Comparison of ENCODE assay signal across 1 cellular context in the genomic region with DNA sequence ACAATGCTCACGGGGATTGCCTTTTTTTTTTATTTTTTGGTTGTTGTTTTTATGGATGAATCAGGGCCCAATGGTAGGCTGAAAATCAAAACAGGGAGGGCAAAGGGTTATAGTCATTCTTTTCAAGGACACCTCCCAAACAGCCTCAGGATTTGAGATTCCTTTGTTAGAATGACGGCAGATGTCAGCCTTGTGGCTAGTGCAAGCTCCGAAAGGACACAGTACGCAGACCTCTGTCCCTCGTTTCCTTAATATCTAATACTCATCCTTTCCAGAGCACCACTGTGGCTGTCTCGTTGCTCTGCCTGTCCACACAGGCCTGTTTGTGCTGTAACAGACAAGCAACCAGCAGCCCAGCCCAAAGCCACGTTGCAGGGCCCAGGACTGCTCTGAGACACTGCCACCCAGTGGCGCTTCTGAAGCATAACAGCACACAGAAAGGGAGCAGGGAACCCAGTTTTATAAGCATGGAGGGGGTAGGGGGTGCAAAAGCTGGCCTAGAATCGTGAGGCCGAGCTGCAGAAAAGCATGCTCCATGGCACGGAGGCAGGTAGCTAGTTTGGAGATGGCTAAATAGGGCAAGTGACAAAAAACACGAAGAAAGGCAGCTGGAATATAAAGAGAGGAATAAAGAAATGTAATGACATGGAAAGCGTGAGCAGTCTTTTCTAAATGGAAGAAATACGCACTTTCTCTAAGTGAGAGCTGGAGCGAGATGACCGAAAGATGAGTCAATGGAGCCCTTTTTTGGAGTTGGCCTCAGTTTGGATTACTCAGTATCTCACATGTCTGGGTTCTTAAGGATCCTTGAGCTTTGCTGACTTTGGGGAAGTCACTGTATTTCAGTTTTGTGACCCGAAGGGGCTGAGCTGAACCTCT.
TF ChIP-seq lines count a peak whose summit lies in the region.

No MANE protein-coding gene starts in this region.

TF ChIP-seq in HepG2, 621 proteins besides CTCF, POLR2A, EP300 and RAD21 (continued from another document and continues in another):
- TF ChIP-seq, protein P1, sequence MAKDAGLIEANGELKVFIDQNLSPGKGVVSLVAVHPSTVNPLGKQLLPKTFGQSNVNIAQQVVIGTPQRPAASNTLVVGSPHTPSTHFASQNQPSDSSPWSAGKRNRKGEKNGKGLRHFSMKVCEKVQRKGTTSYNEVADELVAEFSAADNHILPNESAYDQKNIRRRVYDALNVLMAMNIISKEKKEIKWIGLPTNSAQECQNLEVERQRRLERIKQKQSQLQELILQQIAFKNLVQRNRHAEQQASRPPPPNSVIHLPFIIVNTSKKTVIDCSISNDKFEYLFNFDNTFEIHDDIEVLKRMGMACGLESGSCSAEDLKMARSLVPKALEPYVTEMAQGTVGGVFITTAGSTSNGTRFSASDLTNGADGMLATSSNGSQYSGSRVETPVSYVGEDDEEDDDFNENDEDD (CRISPR knock-in tag; IDR thresholded peaks at IDR 0.05; ENCODE audit: borderline replicate concordance): peak; percentile 37; the same call in 1 of the 2 replicates
- TF ChIP-seq, protein P2, sequence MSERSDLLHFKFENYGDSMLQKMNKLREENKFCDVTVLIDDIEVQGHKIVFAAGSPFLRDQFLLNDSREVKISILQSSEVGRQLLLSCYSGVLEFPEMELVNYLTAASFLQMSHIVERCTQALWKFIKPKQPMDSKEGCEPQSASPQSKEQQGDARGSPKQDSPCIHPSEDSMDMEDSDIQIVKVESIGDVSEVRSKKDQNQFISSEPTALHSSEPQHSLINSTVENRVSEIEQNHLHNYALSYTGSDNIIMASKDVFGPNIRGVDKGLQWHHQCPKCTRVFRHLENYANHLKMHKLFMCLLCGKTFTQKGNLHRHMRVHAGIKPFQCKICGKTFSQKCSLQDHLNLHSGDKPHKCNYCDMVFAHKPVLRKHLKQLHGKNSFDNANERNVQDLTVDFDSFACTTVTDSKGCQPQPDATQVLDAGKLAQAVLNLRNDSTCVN (CRISPR knock-in tag; IDR thresholded peaks at IDR 0.05; ENCODE audit: borderline replicate concordance): peak; percentile 28; the same call in 1 of the 2 replicates
- TF ChIP-seq NRL (CRISPR knock-in tag; IDR thresholded peaks at IDR 0.05; ENCODE audit: borderline replicate concordance) (0 out of 2 replicates have a peak, but pooled peaks have one; percentile 30), HDAC1 (CRISPR knock-in tag; IDR thresholded peaks at IDR 0.05) (peak; percentile 36), HNF4G (IDR thresholded peaks at IDR 0.05; ENCODE audit: borderline replicate concordance, low read depth, low read length) (no peak), HNF4G (CRISPR knock-in tag; IDR thresholded peaks at IDR 0.05; ENCODE audit: borderline replicate concordance, low read depth) (peak; percentile 57; the same call in 1 of the 2 replicates), YEATS2 (CRISPR knock-in tag; IDR thresholded peaks at IDR 0.05; ENCODE audit: borderline replicate concordance) (peak; percentile 31; the same call in 1 of the 2 replicates), MED1 (CRISPR knock-in tag; IDR thresholded peaks at IDR 0.05) (peak; percentile 66), RBAK (CRISPR knock-in tag; IDR thresholded peaks at IDR 0.05) (no peak), ZMYM3 (CRISPR knock-in tag; IDR thresholded peaks at IDR 0.05) (peak; percentile 83), PITX1 (CRISPR knock-in tag; IDR thresholded peaks at IDR 0.05) (peak; percentile 22; the same call in 1 of the 2 replicates), ZNF260 (CRISPR knock-in tag; IDR thresholded peaks at IDR 0.05; ENCODE audit: borderline replicate concordance, low read depth) (no peak), FOXO1 (CRISPR knock-in tag; IDR thresholded peaks at IDR 0.05) (peak; percentile 77), ERF (CRISPR knock-in tag; IDR thresholded peaks at IDR 0.05) (peak; percentile 66; the same call in 1 of the 2 replicates), FLYWCH1 (CRISPR knock-in tag; IDR thresholded peaks at IDR 0.05) (no peak), ZBTB42 (CRISPR knock-in tag; IDR thresholded peaks at IDR 0.05) (no peak), RXRB (CRISPR knock-in tag; IDR thresholded peaks at IDR 0.05; ENCODE audit: borderline replicate concordance) (0 out of 2 replicates have a peak, but pooled peaks have one; percentile 15), ZNF674 (CRISPR knock-in tag; IDR thresholded peaks at IDR 0.05; ENCODE audit: low read depth) (no peak), ZNF501 (CRISPR knock-in tag; IDR thresholded peaks at IDR 0.05) (peak; percentile 65; the same call in 1 of the 2 replicates), ZNF569 (CRISPR knock-in tag; IDR thresholded peaks at IDR 0.05; ENCODE audit: borderline replicate concordance) (no peak), ZBTB38 (CRISPR knock-in tag; IDR thresholded peaks at IDR 0.05) (peak; percentile 42; the same call in 1 of the 2 replicates), ISL2 (CRISPR knock-in tag; IDR thresholded peaks at IDR 0.05) (no peak), ELF3 (CRISPR knock-in tag; IDR thresholded peaks at IDR 0.05) (peak; percentile 35; the same call in 1 of the 2 replicates), PHF21A (CRISPR knock-in tag; IDR thresholded peaks at IDR 0.05) (peak; percentile 52), SAP130 (CRISPR knock-in tag; IDR thresholded peaks at IDR 0.05; ENCODE audit: low read depth) (peak; percentile 67), ZNF292 (CRISPR knock-in tag; IDR thresholded peaks at IDR 0.05; ENCODE audit: borderline replicate concordance, low read depth) (peak; percentile 91), BORCS8-MEF2B (CRISPR knock-in tag; IDR thresholded peaks at IDR 0.05) (0 out of 2 replicates have a peak, but pooled peaks have one; percentile 30)
- TF ChIP-seq, protein P3, sequence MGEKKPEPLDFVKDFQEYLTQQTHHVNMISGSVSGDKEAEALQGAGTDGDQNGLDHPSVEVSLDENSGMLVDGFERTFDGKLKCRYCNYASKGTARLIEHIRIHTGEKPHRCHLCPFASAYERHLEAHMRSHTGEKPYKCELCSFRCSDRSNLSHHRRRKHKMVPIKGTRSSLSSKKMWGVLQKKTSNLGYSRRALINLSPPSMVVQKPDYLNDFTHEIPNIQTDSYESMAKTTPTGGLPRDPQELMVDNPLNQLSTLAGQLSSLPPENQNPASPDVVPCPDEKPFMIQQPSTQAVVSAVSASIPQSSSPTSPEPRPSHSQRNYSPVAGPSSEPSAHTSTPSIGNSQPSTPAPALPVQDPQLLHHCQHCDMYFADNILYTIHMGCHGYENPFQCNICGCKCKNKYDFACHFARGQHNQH (CRISPR knock-in tag; IDR thresholded peaks at IDR 0.05): peak; percentile 87; the same call in 1 of the 2 replicates
- TF ChIP-seq, protein P4, sequence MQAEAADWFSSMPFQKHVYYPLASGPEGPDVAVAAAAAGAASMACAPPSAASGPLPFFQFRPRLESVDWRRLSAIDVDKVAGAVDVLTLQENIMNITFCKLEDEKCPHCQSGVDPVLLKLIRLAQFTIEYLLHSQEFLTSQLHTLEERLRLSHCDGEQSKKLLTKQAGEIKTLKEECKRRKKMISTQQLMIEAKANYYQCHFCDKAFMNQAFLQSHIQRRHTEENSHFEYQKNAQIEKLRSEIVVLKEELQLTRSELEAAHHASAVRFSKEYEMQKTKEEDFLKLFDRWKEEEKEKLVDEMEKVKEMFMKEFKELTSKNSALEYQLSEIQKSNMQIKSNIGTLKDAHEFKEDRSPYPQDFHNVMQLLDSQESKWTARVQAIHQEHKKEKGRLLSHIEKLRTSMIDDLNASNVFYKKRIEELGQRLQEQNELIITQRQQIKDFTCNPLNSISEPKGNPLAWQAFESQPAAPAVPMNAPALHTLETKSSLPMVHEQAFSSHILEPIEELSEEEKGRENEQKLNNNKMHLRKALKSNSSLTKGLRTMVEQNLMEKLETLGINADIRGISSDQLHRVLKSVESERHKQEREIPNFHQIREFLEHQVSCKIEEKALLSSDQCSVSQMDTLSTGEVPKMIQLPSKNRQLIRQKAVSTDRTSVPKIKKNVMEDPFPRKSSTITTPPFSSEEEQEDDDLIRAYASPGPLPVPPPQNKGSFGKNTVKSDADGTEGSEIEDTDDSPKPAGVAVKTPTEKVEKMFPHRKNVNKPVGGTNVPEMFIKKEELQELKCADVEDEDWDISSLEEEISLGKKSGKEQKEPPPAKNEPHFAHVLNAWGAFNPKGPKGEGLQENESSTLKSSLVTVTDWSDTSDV (CRISPR knock-in tag; IDR thresholded peaks at IDR 0.05): no peak
- TF ChIP-seq, protein P5, sequence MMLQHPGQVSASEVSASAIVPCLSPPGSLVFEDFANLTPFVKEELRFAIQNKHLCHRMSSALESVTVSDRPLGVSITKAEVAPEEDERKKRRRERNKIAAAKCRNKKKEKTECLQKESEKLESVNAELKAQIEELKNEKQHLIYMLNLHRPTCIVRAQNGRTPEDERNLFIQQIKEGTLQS (CRISPR knock-in tag; IDR thresholded peaks at IDR 0.05): no peak
- TF ChIP-seq, protein P6, sequence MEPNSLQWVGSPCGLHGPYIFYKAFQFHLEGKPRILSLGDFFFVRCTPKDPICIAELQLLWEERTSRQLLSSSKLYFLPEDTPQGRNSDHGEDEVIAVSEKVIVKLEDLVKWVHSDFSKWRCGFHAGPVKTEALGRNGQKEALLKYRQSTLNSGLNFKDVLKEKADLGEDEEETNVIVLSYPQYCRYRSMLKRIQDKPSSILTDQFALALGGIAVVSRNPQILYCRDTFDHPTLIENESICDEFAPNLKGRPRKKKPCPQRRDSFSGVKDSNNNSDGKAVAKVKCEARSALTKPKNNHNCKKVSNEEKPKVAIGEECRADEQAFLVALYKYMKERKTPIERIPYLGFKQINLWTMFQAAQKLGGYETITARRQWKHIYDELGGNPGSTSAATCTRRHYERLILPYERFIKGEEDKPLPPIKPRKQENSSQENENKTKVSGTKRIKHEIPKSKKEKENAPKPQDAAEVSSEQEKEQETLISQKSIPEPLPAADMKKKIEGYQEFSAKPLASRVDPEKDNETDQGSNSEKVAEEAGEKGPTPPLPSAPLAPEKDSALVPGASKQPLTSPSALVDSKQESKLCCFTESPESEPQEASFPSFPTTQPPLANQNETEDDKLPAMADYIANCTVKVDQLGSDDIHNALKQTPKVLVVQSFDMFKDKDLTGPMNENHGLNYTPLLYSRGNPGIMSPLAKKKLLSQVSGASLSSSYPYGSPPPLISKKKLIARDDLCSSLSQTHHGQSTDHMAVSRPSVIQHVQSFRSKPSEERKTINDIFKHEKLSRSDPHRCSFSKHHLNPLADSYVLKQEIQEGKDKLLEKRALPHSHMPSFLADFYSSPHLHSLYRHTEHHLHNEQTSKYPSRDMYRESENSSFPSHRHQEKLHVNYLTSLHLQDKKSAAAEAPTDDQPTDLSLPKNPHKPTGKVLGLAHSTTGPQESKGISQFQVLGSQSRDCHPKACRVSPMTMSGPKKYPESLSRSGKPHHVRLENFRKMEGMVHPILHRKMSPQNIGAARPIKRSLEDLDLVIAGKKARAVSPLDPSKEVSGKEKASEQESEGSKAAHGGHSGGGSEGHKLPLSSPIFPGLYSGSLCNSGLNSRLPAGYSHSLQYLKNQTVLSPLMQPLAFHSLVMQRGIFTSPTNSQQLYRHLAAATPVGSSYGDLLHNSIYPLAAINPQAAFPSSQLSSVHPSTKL (CRISPR knock-in tag; IDR thresholded peaks at IDR 0.05): peak; percentile 44; the same call in 1 of the 2 replicates
- TF ChIP-seq, protein P7, sequence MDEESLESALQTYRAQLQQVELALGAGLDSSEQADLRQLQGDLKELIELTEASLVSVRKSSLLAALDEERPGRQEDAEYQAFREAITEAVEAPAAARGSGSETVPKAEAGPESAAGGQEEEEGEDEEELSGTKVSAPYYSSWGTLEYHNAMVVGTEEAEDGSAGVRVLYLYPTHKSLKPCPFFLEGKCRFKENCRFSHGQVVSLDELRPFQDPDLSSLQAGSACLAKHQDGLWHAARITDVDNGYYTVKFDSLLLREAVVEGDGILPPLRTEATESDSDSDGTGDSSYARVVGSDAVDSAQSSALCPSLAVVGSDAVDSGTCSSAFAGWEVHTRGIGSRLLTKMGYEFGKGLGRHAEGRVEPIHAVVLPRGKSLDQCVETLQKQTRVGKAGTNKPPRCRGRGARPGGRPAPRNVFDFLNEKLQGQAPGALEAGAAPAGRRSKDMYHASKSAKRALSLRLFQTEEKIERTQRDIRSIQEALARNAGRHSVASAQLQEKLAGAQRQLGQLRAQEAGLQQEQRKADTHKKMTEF (CRISPR knock-in tag; IDR thresholded peaks at IDR 0.05): 0 out of 2 replicates have a peak, but pooled peaks have one; percentile 16
- TF ChIP-seq, protein P8, sequence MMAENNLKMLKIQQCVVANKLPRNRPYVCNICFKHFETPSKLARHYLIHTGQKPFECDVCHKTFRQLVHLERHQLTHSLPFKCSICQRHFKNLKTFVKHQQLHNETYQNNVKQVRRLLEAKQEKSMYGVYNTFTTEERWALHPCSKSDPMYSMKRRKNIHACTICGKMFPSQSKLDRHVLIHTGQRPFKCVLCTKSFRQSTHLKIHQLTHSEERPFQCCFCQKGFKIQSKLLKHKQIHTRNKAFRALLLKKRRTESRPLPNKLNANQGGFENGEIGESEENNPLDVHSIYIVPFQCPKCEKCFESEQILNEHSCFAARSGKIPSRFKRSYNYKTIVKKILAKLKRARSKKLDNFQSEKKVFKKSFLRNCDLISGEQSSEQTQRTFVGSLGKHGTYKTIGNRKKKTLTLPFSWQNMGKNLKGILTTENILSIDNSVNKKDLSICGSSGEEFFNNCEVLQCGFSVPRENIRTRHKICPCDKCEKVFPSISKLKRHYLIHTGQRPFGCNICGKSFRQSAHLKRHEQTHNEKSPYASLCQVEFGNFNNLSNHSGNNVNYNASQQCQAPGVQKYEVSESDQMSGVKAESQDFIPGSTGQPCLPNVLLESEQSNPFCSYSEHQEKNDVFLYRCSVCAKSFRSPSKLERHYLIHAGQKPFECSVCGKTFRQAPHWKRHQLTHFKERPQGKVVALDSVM (CRISPR knock-in tag; IDR thresholded peaks at IDR 0.05): no peak
- TF ChIP-seq, protein P9, sequence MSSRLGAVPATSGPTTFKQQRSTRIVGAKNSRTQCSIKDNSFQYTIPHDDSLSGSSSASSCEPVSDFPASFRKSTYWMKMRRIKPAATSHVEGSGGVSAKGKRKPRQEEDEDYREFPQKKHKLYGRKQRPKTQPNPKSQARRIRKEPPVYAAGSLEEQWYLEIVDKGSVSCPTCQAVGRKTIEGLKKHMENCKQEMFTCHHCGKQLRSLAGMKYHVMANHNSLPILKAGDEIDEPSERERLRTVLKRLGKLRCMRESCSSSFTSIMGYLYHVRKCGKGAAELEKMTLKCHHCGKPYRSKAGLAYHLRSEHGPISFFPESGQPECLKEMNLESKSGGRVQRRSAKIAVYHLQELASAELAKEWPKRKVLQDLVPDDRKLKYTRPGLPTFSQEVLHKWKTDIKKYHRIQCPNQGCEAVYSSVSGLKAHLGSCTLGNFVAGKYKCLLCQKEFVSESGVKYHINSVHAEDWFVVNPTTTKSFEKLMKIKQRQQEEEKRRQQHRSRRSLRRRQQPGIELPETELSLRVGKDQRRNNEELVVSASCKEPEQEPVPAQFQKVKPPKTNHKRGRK (CRISPR knock-in tag; IDR thresholded peaks at IDR 0.05): no peak
- TF ChIP-seq, protein P10, sequence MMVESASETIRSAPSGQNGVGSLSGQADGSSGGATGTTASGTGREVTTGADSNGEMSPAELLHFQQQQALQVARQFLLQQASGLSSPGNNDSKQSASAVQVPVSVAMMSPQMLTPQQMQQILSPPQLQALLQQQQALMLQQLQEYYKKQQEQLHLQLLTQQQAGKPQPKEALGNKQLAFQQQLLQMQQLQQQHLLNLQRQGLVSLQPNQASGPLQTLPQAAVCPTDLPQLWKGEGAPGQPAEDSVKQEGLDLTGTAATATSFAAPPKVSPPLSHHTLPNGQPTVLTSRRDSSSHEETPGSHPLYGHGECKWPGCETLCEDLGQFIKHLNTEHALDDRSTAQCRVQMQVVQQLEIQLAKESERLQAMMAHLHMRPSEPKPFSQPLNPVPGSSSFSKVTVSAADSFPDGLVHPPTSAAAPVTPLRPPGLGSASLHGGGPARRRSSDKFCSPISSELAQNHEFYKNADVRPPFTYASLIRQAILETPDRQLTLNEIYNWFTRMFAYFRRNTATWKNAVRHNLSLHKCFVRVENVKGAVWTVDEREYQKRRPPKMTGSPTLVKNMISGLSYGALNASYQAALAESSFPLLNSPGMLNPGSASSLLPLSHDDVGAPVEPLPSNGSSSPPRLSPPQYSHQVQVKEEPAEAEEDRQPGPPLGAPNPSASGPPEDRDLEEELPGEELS (CRISPR knock-in tag; IDR thresholded peaks at IDR 0.05): peak; percentile 50
